ENCODE assay signal across 12 cellular contexts in the genomic region with DNA sequence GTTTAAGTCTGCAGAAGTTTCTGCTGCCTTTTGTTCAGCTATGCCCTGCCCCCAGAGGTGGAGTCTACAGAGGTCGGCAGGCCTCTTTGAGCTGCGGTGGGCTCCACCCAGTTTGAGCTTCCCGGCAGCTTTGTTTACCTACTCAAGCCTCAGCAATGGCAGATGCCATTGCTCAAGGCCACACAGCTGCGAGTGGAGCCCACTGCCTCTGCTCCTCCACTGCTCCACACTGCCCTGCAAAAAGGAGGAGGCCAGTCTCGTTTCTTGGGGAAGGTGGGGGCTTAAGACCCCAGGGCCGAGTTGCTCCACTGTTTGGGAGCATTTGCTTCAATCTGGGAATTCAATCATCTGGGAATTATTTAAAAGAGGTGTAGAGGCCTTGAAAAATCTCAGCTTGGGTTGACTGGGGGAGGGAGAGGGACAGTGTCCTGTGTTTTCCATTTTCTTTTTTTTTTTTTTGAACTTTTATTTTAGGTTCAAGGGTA.
A peak's percentile ranks its signal among the peaks of the same experiment; 100 is the strongest.
DNase-seq lines count a peak whose midpoint lies in the region; ATAC-seq and TF ChIP-seq lines count a peak whose summit lies in the region.
"Had no signal": no experiment of that assay in that cellular context is flagged by ENCODE, and none has a peak within 500 bp of the region (broad histone marks: within the 10 kb centered on the region; RNA-seq: fewer than 3 reads in every experiment).

No MANE protein-coding gene starts in this region.

- in situ Hi-C loops in gastrocnemius medialis (cut with MboI; ENCODE audit: low sequenced_read_pairs in 4 of 4): loop anchor here in 2 of 4 donors (25.0 kb wide), 1 partner anchor 291 kb away; no protein-coding TSS in a partner anchor

- H3K4me3 Mint-ChIP-seq in activated CD4-positive, alpha-beta memory T cell treated with anti-CD3 and anti-CD28 coated beads, Interleukin-2, amount 10 ng/mL, durations not matched to agents 7 days and 5 days: peak overlapping the region; percentile 35

- ATAC-seq in esophagus mucosa: peak; percentile 22
- ATAC-seq in psoas muscle: no peak
- no peak for ATAC-seq in gastrocnemius medialis

- H3K9me3 ChIP-seq in psoas muscle (no peaks in the 10 kb centered on the region), gastrocnemius medialis (no peaks in the 10 kb centered on the region)

- peak overlapping the region; percentile 78 for H3K27ac Mint-ChIP-seq in activated CD4-positive, alpha-beta memory T cell treated with anti-CD3 and anti-CD28 coated beads, Interleukin-2, amount 10 ng/mL, durations not matched to agents 7 days and 5 days

- CTCF ChIA-PET in activated CD4-positive, alpha-beta memory T cell treated with anti-CD3 and anti-CD28 coated beads, Interleukin-2, amount 10 ng/mL, durations not matched to agents 7 days and 5 days (lab: Charles Lee): interaction anchor here (1.0 to 1.5 kb wide), 3 partner anchors 9 to 283 kb away, joined by 3 to 6 read pairs (median 5); no protein-coding TSS in a partner anchor

- H3K27me3 ChIP-seq in psoas muscle (ENCODE audit: insufficient read depth in 3 of 3, low read length in 2 of 3): no peaks in the 10 kb centered on the region
- H3K27me3 ChIP-seq in gastrocnemius medialis: no peaks in the 10 kb centered on the region
- H3K27me3 ChIP-seq: brain microvascular endothelial cell had no signal

- intact Hi-C loops in psoas muscle (cut with DNase I): no loop called here
- intact Hi-C loops in gastrocnemius medialis (cut with DNase I; ENCODE audit: low total_unique reads): no loop called here

- DNase-seq in NCI-H2171 treated with DMSO at 0.1 percent for 48 hours (lab: John Stamatoyannopoulos, UW) (peak; percentile 4), NCI-H2171 (lab: John Stamatoyannopoulos, UW) (no peak), midbrain (lab: John Stamatoyannopoulos, UW) (no peak), psoas muscle (no peak), gastrocnemius medialis (no peak)
- DNase-seq in activated CD4-positive, alpha-beta memory T cell treated with anti-CD3 and anti-CD28 coated beads, Interleukin-2, amount 10 ng/mL, durations not matched to agents 7 days and 5 days: peak; percentile 72
- peak in 2 of 3 donors; percentile 9 to 40 for DNase-seq in stimulated activated CD4-positive, alpha-beta T cell treated with anti-CD3 and anti-CD28 coated beads, TNF-alpha, amount 100 ng/mL, for 1 hour (ENCODE audit: low read depth in 3 of 3, low spot score in 1 of 3)
- DNase-seq: 8988T, brain microvascular endothelial cell, GDM1 had no signal

- peaks cover 3% of the 10 kb centered on the region for H3K9me3 Mint-ChIP-seq in activated CD4-positive, alpha-beta memory T cell treated with anti-CD3 and anti-CD28 coated beads, Interleukin-2, amount 10 ng/mL, durations not matched to agents 7 days and 5 days

- TF ChIP-seq CTCF in psoas muscle (IDR thresholded peaks at IDR 0.05): no peak
- no peak for TF ChIP-seq CTCF in gastrocnemius medialis (IDR thresholded peaks at IDR 0.05 in 4 of 5, conservative IDR thresholded peaks at IDR 0.05 in 1 of 5)

- H3K36me3 Mint-ChIP-seq in activated CD4-positive, alpha-beta memory T cell treated with anti-CD3 and anti-CD28 coated beads, Interleukin-2, amount 10 ng/mL, durations not matched to agents 7 days and 5 days (ENCODE audit: low read depth): peaks cover 15% of the 10 kb centered on the region

- H3K27ac ChIP-seq in psoas muscle (no peak overlapping the region), gastrocnemius medialis (peak overlapping the region in 1 of 4 donors; percentile 57)
- H3K27ac ChIP-seq: brain microvascular endothelial cell had no signal

- peaks cover 9% of the 10 kb centered on the region for H3K27me3 Mint-ChIP-seq in activated CD4-positive, alpha-beta memory T cell treated with anti-CD3 and anti-CD28 coated beads, Interleukin-2, amount 10 ng/mL, durations not matched to agents 7 days and 5 days
- H3K27me3 Mint-ChIP-seq: IgD-negative memory B cell had no signal

- 46 to 57% (median 50%) methylated on average over 6 of the region's 6 CpGs for WGBS in psoas muscle, 3 donors

- H3K4me1 Mint-ChIP-seq in activated CD4-positive, alpha-beta memory T cell treated with anti-CD3 and anti-CD28 coated beads, Interleukin-2, amount 10 ng/mL, durations not matched to agents 7 days and 5 days: peaks cover 51% of the 10 kb centered on the region

- H3K36me3 ChIP-seq in psoas muscle (ENCODE audit: insufficient read depth in 1 of 2, low read depth in 1 of 2) (no peaks in the 10 kb centered on the region), gastrocnemius medialis (no peaks in the 10 kb centered on the region)
- H3K36me3 ChIP-seq: brain microvascular endothelial cell had no signal

- POLR2A ChIA-PET in activated CD4-positive, alpha-beta memory T cell treated with anti-CD3 and anti-CD28 coated beads, Interleukin-2, amount 10 ng/mL, durations not matched to agents 7 days and 5 days (lab: Charles Lee): interaction anchor here (1.1 to 1.7 kb wide), 5 partner anchors 14 to 312 kb away, joined by 3 to 6 read pairs (median 5); partner anchors contain the start of gene LYSMD4

- no peak for TF ChIP-seq POLR2A in gastrocnemius medialis (IDR thresholded peaks at IDR 0.05)

- H3K4me1 ChIP-seq in psoas muscle (peaks cover 17% of the 10 kb centered on the region), gastrocnemius medialis (peaks cover 12 to 13% of the 10 kb centered on the region in 2 donors)

- no peak overlapping the region for H3K4me3 ChIP-seq in psoas muscle
- H3K4me3 ChIP-seq in gastrocnemius medialis: no peak overlapping the region

Comparison
In these comparisons a context has a peak if more than half of its experiments do, and no peak if none do; other contexts are left out.
1. DNase-seq: peak in NCI-H2171 treated with DMSO at 0.1 percent for 48 hours (single experiment), activated CD4-positive, alpha-beta memory T cell treated with anti-CD3 and anti-CD28 coated beads, Interleukin-2, amount 10 ng/mL, durations not matched to agents 7 days and 5 days (single experiment) and stimulated activated CD4-positive, alpha-beta T cell treated with anti-CD3 and anti-CD28 coated beads, TNF-alpha, amount 100 ng/mL, for 1 hour (2 of 3); none in NCI-H2171 (single experiment), midbrain (single experiment), psoas muscle (0 of 2) and gastrocnemius medialis (0 of 2).